In the genomic region with DNA sequence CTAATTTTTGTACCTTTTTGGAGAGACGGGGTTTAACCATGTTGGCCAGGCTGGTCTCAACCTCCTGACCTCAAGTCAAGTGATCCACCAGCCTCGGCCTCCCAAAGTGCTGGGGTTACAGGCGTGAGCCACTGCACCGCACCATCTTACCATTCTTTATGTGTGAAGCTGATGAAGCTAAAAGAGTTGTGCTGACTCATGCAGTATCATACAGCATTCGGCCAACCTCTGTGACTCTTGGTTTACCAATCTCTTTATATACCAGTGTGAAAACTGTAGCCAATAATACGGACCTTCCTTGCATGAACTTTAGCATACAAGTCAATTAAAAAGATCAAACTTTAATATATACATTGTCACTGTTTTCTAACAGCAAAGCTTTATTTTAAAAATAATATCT, we compare ENCODE assay signal across 33 cellular contexts.
"Had no signal": no experiment of that assay in that cellular context is flagged by ENCODE, and none has a peak within 500 bp of the region (broad histone marks: within the 10 kb centered on the region; RNA-seq: fewer than 3 reads in every experiment).

No MANE protein-coding gene starts in this region.

- H3K36me3 ChIP-seq: esophagus muscularis mucosa, gastroesophageal sphincter, heart right ventricle, WERI-Rb-1 had no signal

- H3K4me2 ChIP-seq: hepatocyte had no signal

- ATAC-seq: activated CD4-positive, CD25-positive, alpha-beta regulatory T cell treated with anti-CD3 and anti-CD28 coated beads, Interleukin-2, amount 50 U/mL, for 24 hours; activated CD8-positive, alpha-beta T cell treated with anti-CD3 and anti-CD28 coated beads for 36 hours; activated naive CD4-positive, alpha-beta T cell treated with anti-CD3 and anti-CD28 coated beads, Interleukin-2, amount 50 U/mL, for 72 hours; activated T-cell treated with anti-CD3 and anti-CD28 coated beads, Interleukin-2, amount 50 U/mL, for 4 hours; gastroesophageal sphincter; heart right ventricle; T-helper 17 cell had no signal

- H3K79me2 ChIP-seq: hepatocyte had no signal

- H3K27me3 ChIP-seq: esophagus muscularis mucosa, gastroesophageal sphincter, heart right ventricle, hepatocyte had no signal

- FAIRE-seq: astrocyte had no signal

- H3K4me3 Mint-ChIP-seq: activated B cell treated with CpG ODN at 0.5 μM for 24 hours; activated CD8-positive, alpha-beta T cell treated with anti-CD3 and anti-CD28 coated beads for 36 hours; activated naive CD4-positive, alpha-beta T cell treated with anti-CD3 and anti-CD28 coated beads, Interleukin-2, amount 10 ng/mL, durations not matched to agents 7 days and 5 days; activated naive CD8-positive, alpha-beta T cell treated with anti-CD3 and anti-CD28 coated beads, Interleukin-2, amount 10 ng/mL, durations not matched to agents 7 days and 5 days; activated T-cell treated with anti-CD3 and anti-CD28 coated beads, Interleukin-2, amount 50 U/mL, for 4 hours; activated T-helper 1 cell treated with anti-CD3 and anti-CD28 coated beads, Interleukin-12 subunit alpha, Interleukin-12 subunit beta, Interleukin-2, Interleukin-4 antibody, amounts not matched to agents 30 ng/mL and 10 ng/mL and 1 ng/mL, durations not matched to agents 14 hours and 24 hours and 36 hours; central memory CD8-positive, alpha-beta T cell; dendritic cell treated with granulocyte-macrophage colony-stimulating factor and Interleukin-4, amounts not matched to agents 40 ng/mL and 50 ng/mL, for 4 days; endodermal cell; T-helper 17 cell; T-helper 2 cell treated with Interferon-gamma antibody and Interleukin-4, amounts not matched to agents 5 μg/mL and 100 μg/mL, for 36 hours had no signal

- H3K4me3 ChIP-seq: coronary artery, dorsolateral prefrontal cortex, esophagus muscularis mucosa, gastroesophageal sphincter, heart right ventricle, hepatocyte had no signal

- H3K9me3 Mint-ChIP-seq: activated naive CD4-positive, alpha-beta T cell treated with anti-CD3 and anti-CD28 coated beads, Interleukin-2, amount 10 ng/mL, durations not matched to agents 7 days and 5 days; activated naive CD8-positive, alpha-beta T cell treated with anti-CD3 and anti-CD28 coated beads, Interleukin-2, amount 10 ng/mL, durations not matched to agents 7 days and 5 days; endodermal cell had no signal

- DNase-seq: activated B cell treated with CpG ODN at 0.5 μM for 24 hours; activated CD4-positive, alpha-beta T cell treated with anti-CD3 and anti-CD28 coated beads for 48 hours; activated CD4-positive, alpha-beta T cell treated with anti-CD3 and anti-CD28 coated beads, Interleukin-2, amount 50 U/mL, for 1 hour; activated CD4-positive, alpha-beta T cell treated with anti-CD3 and anti-CD28 coated beads, Interleukin-2, amount 50 U/mL, for 48 hours; activated CD8-positive, alpha-beta memory T cell treated with anti-CD3 and anti-CD28 coated beads for 24 hours; activated CD8-positive, alpha-beta T cell treated with anti-CD3 and anti-CD28 coated beads for 36 hours; activated effector memory CD4-positive, alpha-beta T cell treated with anti-CD3 and anti-CD28 coated beads, Interleukin-2, amount 50 U/mL, for 16 hours; activated naive CD4-positive, alpha-beta T cell; activated naive CD4-positive, alpha-beta T cell treated with anti-CD3 and anti-CD28 coated beads, Interleukin-2, amount 10 ng/mL, durations not matched to agents 7 days and 5 days; activated naive CD8-positive, alpha-beta T cell treated with anti-CD3 and anti-CD28 coated beads, Interleukin-2, amount 10 ng/mL, durations not matched to agents 7 days and 5 days; activated T-cell treated with anti-CD3 and anti-CD28 coated beads, Interleukin-2, amount 50 U/mL, for 4 hours; dorsolateral prefrontal cortex; effector memory CD4-positive, alpha-beta T cell; endodermal cell; erythroblast; foreskin melanocyte; heart right ventricle; T-helper 1 cell; T-helper 17 cell; T1000; WERI-Rb-1 had no signal

- H3K4me1 ChIP-seq: esophagus muscularis mucosa, gastroesophageal sphincter, heart right ventricle had no signal

- H3K9me3 ChIP-seq: esophagus muscularis mucosa, gastroesophageal sphincter had no signal

- H2AFZ ChIP-seq: hepatocyte had no signal

- H3K4me1 Mint-ChIP-seq: activated B cell treated with CpG ODN at 0.5 μM for 24 hours; activated naive CD4-positive, alpha-beta T cell treated with anti-CD3 and anti-CD28 coated beads, Interleukin-2, amount 10 ng/mL, durations not matched to agents 7 days and 5 days; activated naive CD8-positive, alpha-beta T cell treated with anti-CD3 and anti-CD28 coated beads, Interleukin-2, amount 10 ng/mL, durations not matched to agents 7 days and 5 days; central memory CD8-positive, alpha-beta T cell; endodermal cell; T-helper 17 cell had no signal

- H3K36me3 Mint-ChIP-seq: activated naive CD4-positive, alpha-beta T cell treated with anti-CD3 and anti-CD28 coated beads, Interleukin-2, amount 10 ng/mL, durations not matched to agents 7 days and 5 days; activated naive CD4-positive, alpha-beta T cell treated with anti-CD3 and anti-CD28 coated beads, Interleukin-2, amount 50 U/mL, for 72 hours; activated naive CD8-positive, alpha-beta T cell treated with anti-CD3 and anti-CD28 coated beads, Interleukin-2, amount 10 ng/mL, durations not matched to agents 7 days and 5 days had no signal

- H3K27me3 Mint-ChIP-seq: activated B cell treated with CpG ODN at 0.5 μM for 24 hours; activated CD8-positive, alpha-beta T cell treated with anti-CD3 and anti-CD28 coated beads for 36 hours; activated naive CD4-positive, alpha-beta T cell treated with anti-CD3 and anti-CD28 coated beads, Interleukin-2, amount 10 ng/mL, durations not matched to agents 7 days and 5 days; activated naive CD8-positive, alpha-beta T cell treated with anti-CD3 and anti-CD28 coated beads, Interleukin-2, amount 10 ng/mL, durations not matched to agents 7 days and 5 days; central memory CD8-positive, alpha-beta T cell; dendritic cell treated with granulocyte-macrophage colony-stimulating factor and Interleukin-4, amounts not matched to agents 40 ng/mL and 50 ng/mL, for 4 days; T-helper 17 cell had no signal

- H3K27ac Mint-ChIP-seq: activated B cell treated with CpG ODN at 0.5 μM for 24 hours; activated CD8-positive, alpha-beta T cell treated with anti-CD3 and anti-CD28 coated beads for 36 hours; activated naive CD4-positive, alpha-beta T cell treated with anti-CD3 and anti-CD28 coated beads, Interleukin-2, amount 10 ng/mL, durations not matched to agents 7 days and 5 days; activated naive CD4-positive, alpha-beta T cell treated with anti-CD3 and anti-CD28 coated beads, Interleukin-2, amount 50 U/mL, for 72 hours; activated naive CD8-positive, alpha-beta T cell treated with anti-CD3 and anti-CD28 coated beads, Interleukin-2, amount 10 ng/mL, durations not matched to agents 7 days and 5 days; activated T-helper 1 cell treated with anti-CD3 and anti-CD28 coated beads, Interleukin-12 subunit alpha, Interleukin-12 subunit beta, Interleukin-2, Interleukin-4 antibody, amounts not matched to agents 30 ng/mL and 10 ng/mL and 1 ng/mL, durations not matched to agents 14 hours and 24 hours and 36 hours; activated T-helper 2 cell treated with anti-CD3 and anti-CD28 coated beads, Interferon-gamma antibody, Interleukin-2, Interleukin-4, amounts not matched to agents 10 μg/mL and 5 μg/mL and 100 μg/mL, durations not matched to agents 14 hours and 24 hours and 36 hours; dendritic cell treated with granulocyte-macrophage colony-stimulating factor and Interleukin-4, amounts not matched to agents 40 ng/mL and 50 ng/mL, for 4 days; endodermal cell; T-helper 17 cell; T-helper 2 cell treated with Interferon-gamma antibody and Interleukin-4, amounts not matched to agents 5 μg/mL and 100 μg/mL, for 36 hours had no signal

- H3K27ac ChIP-seq: coronary artery, dorsolateral prefrontal cortex, esophagus muscularis mucosa, gastroesophageal sphincter, heart right ventricle, hepatocyte, WERI-Rb-1 had no signal
